ENCODE assay signal across 18 cellular contexts in genomic region chr9:96230002-96230401, GRCh38.
DNase-seq lines count a peak whose midpoint lies in the region; ATAC-seq, FAIRE-seq and TF ChIP-seq lines count a peak whose summit lies in the region.
"Had no signal": no experiment of that assay in that cellular context is flagged by ENCODE, and none has a peak within 500 bp of the region (broad histone marks: within the 10 kb centered on the region; RNA-seq: fewer than 3 reads in every experiment).

No MANE protein-coding gene starts in this region.

- TF ChIP-seq CTCF in VCaP (conservative IDR thresholded peaks at IDR 0.05) = peak; percentile 5; the same call in 1 of the 2 replicates
- TF ChIP-seq CTCF in fibroblast of the aortic adventitia (IDR thresholded peaks at IDR 0.05; ENCODE audit: insufficient read depth, low read length) = peak; percentile 9

- no peak overlapping the region for H3K27ac ChIP-seq in VCaP
- H3K27ac ChIP-seq: Peyer's patch, SK-N-MC had no signal

- ATAC-seq in GM21786 (IDR thresholded peaks at IDR 0.05; ENCODE audit: unreplicated experiment) = no peak
- ATAC-seq: Right ventricle myocardium inferior had no signal

- H3K4me3 ChIP-seq in fibroblast of the aortic adventitia (ENCODE audit: low read depth, low read length) = no peak overlapping the region
- H3K4me3 ChIP-seq: Peyer's patch, SK-N-MC had no signal

- in situ Hi-C loops in ACHN (cut with HindIII; ENCODE audit: low pct_ligation_motif_present, low pct_unique_long_range_greater_than_20kb, low sequenced_read_pairs) = no loop called here

- DNase-seq in SIG-M5 treated with dmso at 0.1 percent for 504 hours (lab: John Stamatoyannopoulos, UW; ENCODE audit: unreplicated experiment) = peak; percentile 13
- DNase-seq in SIG-M5 (lab: John Stamatoyannopoulos, UW) = no peak
- DNase-seq in fibroblast of the aortic adventitia (ENCODE audit: low read depth) = no peak
- no peak for DNase-seq in activated CD4-positive, alpha-beta T cell treated with anti-CD3 and anti-CD28 coated beads for 4 hours
- no peak for DNase-seq in GM19239 (ENCODE audit: insufficient read length, low spot score)
- DNase-seq in ACHN = no peak
- DNase-seq: 8988T; CD4-positive, alpha-beta memory T cell; DMS79; HCEC 1CT; KBM-7; MV-4-11; NCI-H1694 treated with DMSO at 0.1 percent for 48 hours; Peyer's patch had no signal

- no peak for FAIRE-seq in GM19239 (lab: Jason Lieb, UNC)
